12 cellular contexts compared by ENCODE assay signal in the genomic region with DNA sequence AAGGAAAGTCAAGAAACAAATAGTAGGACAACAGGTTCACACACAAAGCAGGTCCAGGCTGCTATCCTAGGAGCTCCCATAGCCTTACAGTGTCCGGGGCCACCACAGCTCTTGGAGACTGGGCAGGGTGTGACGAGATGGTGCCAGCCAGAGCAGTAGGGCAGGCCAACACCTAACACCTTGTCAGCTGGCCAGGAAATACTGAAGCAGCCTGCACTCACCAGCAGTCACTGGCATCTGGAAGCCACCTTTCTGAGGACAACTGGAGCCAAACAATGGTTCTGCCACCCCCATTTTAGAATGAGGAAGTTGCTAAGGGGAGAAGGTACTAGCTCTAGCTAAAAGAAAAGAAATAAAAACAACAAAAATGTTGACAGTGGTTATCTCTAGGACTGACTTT. TPM values are rescaled to one million over a fixed set of nuclear protein-coding genes. Genes with fewer than 3 reads are reported as not detected.
DNase-seq lines count a peak whose midpoint lies in the region; ATAC-seq and TF ChIP-seq lines count a peak whose summit lies in the region.
"Had no signal": no experiment of that assay in that cellular context is flagged by ENCODE, and none has a peak within 500 bp of the region (broad histone marks: within the 10 kb centered on the region; RNA-seq: fewer than 3 reads in every experiment).

No MANE protein-coding gene starts in this region.

- TF ChIP-seq POLR2A in NB4 (IDR thresholded peaks at IDR 0.05; ENCODE audit: extremely low read depth, insufficient read length), result no peak

- intact Hi-C loops in natural killer cell (cut with micrococcal nuclease), result loop anchor here (2.0 kb wide), 1 partner anchor 49 kb away; a partner anchor contains a TSS

- H3K36me3 Mint-ChIP-seq in CD4-positive, CD25-positive, alpha-beta regulatory T cell, result peaks cover 10% of the 10 kb centered on the region
- peaks cover 12% of the 10 kb centered on the region for H3K36me3 Mint-ChIP-seq in natural killer cell

- in situ Hi-C loops in ACHN (cut with HindIII; ENCODE audit: low pct_ligation_motif_present, low pct_unique_long_range_greater_than_20kb, low sequenced_read_pairs), result no loop called here

- H3K4me3 Mint-ChIP-seq in CD4-positive, CD25-positive, alpha-beta regulatory T cell, result peak overlapping the region in 2 of 4 donors; percentile 2 to 5
- peak overlapping the region; percentile 87 for H3K4me3 Mint-ChIP-seq in natural killer cell
- H3K4me3 Mint-ChIP-seq: GM23338 had no signal

- peaks cover 25% of the 10 kb centered on the region for H3K36me3 ChIP-seq in CD4-positive, CD25-positive, alpha-beta regulatory T cell (ENCODE audit: control insufficient read depth, insufficient read depth, low read length)
- H3K36me3 ChIP-seq in esophagus (ENCODE audit: control insufficient read depth in 2 of 2, insufficient read depth in 2 of 2, low read length in 1 of 2), result peaks cover 3 to 10% of the 10 kb centered on the region in 2 donors

- H3K27ac ChIP-seq in CD4-positive, CD25-positive, alpha-beta regulatory T cell (ENCODE audit: insufficient read depth, low read length, poor library complexity, severe bottlenecking), result peak overlapping the region; percentile 11
- peak overlapping the region; percentile 84 to 91 for H3K27ac ChIP-seq in esophagus (ENCODE audit: low read depth in 2 of 2, low read length in 1 of 2)

- H3K9me3 ChIP-seq in CD4-positive, CD25-positive, alpha-beta regulatory T cell (ENCODE audit: control insufficient read depth in 2 of 2, low read length in 2 of 2), result no peaks in the 10 kb centered on the region
- H3K9me3 ChIP-seq in esophagus (ENCODE audit: control insufficient read depth in 2 of 2, insufficient read depth in 1 of 2, low read depth in 1 of 2, low read length in 1 of 2), result no peaks in the 10 kb centered on the region

- H3K27ac Mint-ChIP-seq in CD4-positive, CD25-positive, alpha-beta regulatory T cell, result peak overlapping the region in 2 of 3 donors; percentile 19 to 94
- H3K27ac Mint-ChIP-seq in natural killer cell, result peak overlapping the region; percentile 88 to 95
- H3K27ac Mint-ChIP-seq: GM23338 had no signal

- H3K27me3 ChIP-seq in CD4-positive, CD25-positive, alpha-beta regulatory T cell (ENCODE audit: control insufficient read depth, insufficient read depth, low read length), result no peaks in the 10 kb centered on the region
- no peaks in the 10 kb centered on the region for H3K27me3 ChIP-seq in esophagus (ENCODE audit: control insufficient read depth in 1 of 2, insufficient read depth in 2 of 2, low read length in 2 of 2)

- 25 to 53% methylated on average over 2 of the region's 2 CpGs for WGBS in esophagus, 2 donors

- no peak for DNase-seq in CD4-positive, CD25-positive, alpha-beta regulatory T cell
- DNase-seq in NB4 (ENCODE audit: low read depth), result peak; percentile 33
- no peak for DNase-seq in natural killer cell
- DNase-seq in ACHN, result no peak
- DNase-seq in glomerular visceral epithelial cell (ENCODE audit: extremely low spot score), result no peak
- DNase-seq: DMS 273 treated with DMSO at 0.1 percent for 48 hours, NCI-H2081 had no signal

- H3K4me1 ChIP-seq in CD4-positive, CD25-positive, alpha-beta regulatory T cell (ENCODE audit: control insufficient read depth, insufficient read depth, low read length, poor library complexity, severe bottlenecking), result peaks cover 63% of the 10 kb centered on the region
- H3K4me1 ChIP-seq in esophagus (ENCODE audit: control insufficient read depth in 2 of 2, insufficient read depth in 2 of 2, low read length in 1 of 2), result peaks cover 37 to 55% of the 10 kb centered on the region in 2 donors

- no peak overlapping the region for H3K4me3 ChIP-seq in CD4-positive, CD25-positive, alpha-beta regulatory T cell (ENCODE audit: low read depth, low read length)
- H3K4me3 ChIP-seq in NB4 (ENCODE audit: low read depth, low read length), result no peak overlapping the region
- H3K4me3 ChIP-seq in esophagus (ENCODE audit: low read depth in 1 of 2, low read length in 2 of 2), result no peak overlapping the region
- H3K4me3 ChIP-seq: GM23338 had no signal

- TF ChIP-seq CTCF in NB4 (IDR thresholded peaks at IDR 0.05; ENCODE audit: low read depth, low read length) (no peak), natural killer cell (IDR thresholded peaks at IDR 0.05) (no peak)

- no peaks in the 10 kb centered on the region for H3K27me3 Mint-ChIP-seq in CD4-positive, CD25-positive, alpha-beta regulatory T cell
- H3K27me3 Mint-ChIP-seq in natural killer cell (ENCODE audit: low read depth in 2 of 2), result no peaks in the 10 kb centered on the region

- ATAC-seq in CD4-positive, CD25-positive, alpha-beta regulatory T cell (ENCODE audit: low read depth in 2 of 2), result no peak
- no peak for ATAC-seq in natural killer cell
- ATAC-seq in HG03159 (IDR thresholded peaks at IDR 0.05; ENCODE audit: unreplicated experiment), result no peak
- no peak for ATAC-seq in GM19397 (IDR thresholded peaks at IDR 0.05; ENCODE audit: unreplicated experiment)
- ATAC-seq: GM23338 had no signal

- peaks cover 26 to 74% (median 51%) of the 10 kb centered on the region in 4 donors for H3K4me1 Mint-ChIP-seq in CD4-positive, CD25-positive, alpha-beta regulatory T cell
- peaks cover 73 to 79% of the 10 kb centered on the region in 2 donors for H3K4me1 Mint-ChIP-seq in natural killer cell

- H3K9me3 Mint-ChIP-seq in CD4-positive, CD25-positive, alpha-beta regulatory T cell, result no peaks in the 10 kb centered on the region
- H3K9me3 Mint-ChIP-seq in natural killer cell, result peaks cover 4 to 7% of the 10 kb centered on the region in 2 donors
- H3K9me3 Mint-ChIP-seq: GM23338 had no signal

RNA-seq across cellular contexts. Expression of a gene that starts 47.2 kb away (rescaled TPM):
- 71.8 TPM for total RNA-seq in CD4-positive, CD25-positive, alpha-beta regulatory T cell
- polyA plus RNA-seq in CD4-positive, CD25-positive, alpha-beta regulatory T cell, result 100 to 1,000 TPM in 3 of 4 donors, 10 to 100 TPM in 1; 90.4 to 116 (median 106) TPM
- 10 to 100 TPM; 82.5 to 90.1 TPM for polyA plus RNA-seq in esophagus
- 100 to 1,000 TPM; 104 to 114 (median 111) TPM for total RNA-seq in natural killer cell

RNA-seq across cellular contexts. Expression of a gene that starts 50.1 kb away (rescaled TPM):
- total RNA-seq in CD4-positive, CD25-positive, alpha-beta regulatory T cell, result 429 TPM
- polyA plus RNA-seq in CD4-positive, CD25-positive, alpha-beta regulatory T cell, result 10 to 100 TPM in 2 of 4 donors, 1 to 10 TPM in 2; 4.7 to 13.5 (median 8.6) TPM
- 100 to 1,000 TPM; 173 to 211 TPM for polyA plus RNA-seq in esophagus
- 100 to 1,000 TPM; 453 to 536 (median 532) TPM for total RNA-seq in natural killer cell

RNA-seq across cellular contexts. Expression of a gene that starts 51.8 kb away (rescaled TPM):
- not detected for total RNA-seq in CD4-positive, CD25-positive, alpha-beta regulatory T cell
- not detected for polyA plus RNA-seq in CD4-positive, CD25-positive, alpha-beta regulatory T cell
- 1 to 10 TPM; 2.0 to 3.3 TPM for polyA plus RNA-seq in esophagus
- total RNA-seq in natural killer cell, result not detected
- total RNA-seq: T-helper 1 cell treated with Interleukin-12 subunit alpha and Interleukin-12 subunit beta and Interleukin-4 antibody, amounts not matched to agents 30 ng/mL and 1 ng/mL, for 36 hours had no signal
